10 cellular contexts compared by ENCODE assay signal in genomic region chr1:55378582-55378981, GRCh38.
DNase-seq lines count a peak whose midpoint lies in the region; ATAC-seq and TF ChIP-seq lines count a peak whose summit lies in the region.
"Had no signal": no experiment of that assay in that cellular context is flagged by ENCODE, and none has a peak within 500 bp of the region (broad histone marks: within the 10 kb centered on the region; RNA-seq: fewer than 3 reads in every experiment).

No MANE protein-coding gene starts in this region.

- DNase-seq in CD14-positive monocyte (ENCODE audit: low spot score): no peak
- DNase-seq in RPMI8226: peak; percentile 36
- DNase-seq in fibroblast of peridontal ligament (ENCODE audit: extremely low read depth): peak; percentile 61
- DNase-seq in stimulated activated CD4-positive, alpha-beta T cell treated with anti-CD3 and anti-CD28 coated beads, Interleukin-4, amount 100 ng/mL, for 1 hour: peak; percentile 9
- no peak for DNase-seq in coronary artery (ENCODE audit: low spot score)
- no peak for DNase-seq in inferior parietal cortex (ENCODE audit: extremely low spot score)

- peaks cover 0 to 2% (median 0%) of the 10 kb centered on the region in 7 donors for H3K9me3 Mint-ChIP-seq in CD14-positive monocyte
- H3K9me3 Mint-ChIP-seq: IgD-negative memory B cell, memory B cell had no signal

- peak; percentile 51 for ATAC-seq in GM21360 (IDR thresholded peaks at IDR 0.05; ENCODE audit: unreplicated experiment)
- no peak for ATAC-seq in GM19395 (IDR thresholded peaks at IDR 0.05; ENCODE audit: unreplicated experiment)

- H3K4me3 Mint-ChIP-seq in CD14-positive monocyte: no peak overlapping the region
- H3K4me3 Mint-ChIP-seq: IgD-negative memory B cell, memory B cell had no signal

- H3K4me1 Mint-ChIP-seq in CD14-positive monocyte: peaks cover 2% of the 10 kb centered on the region
- H3K4me1 Mint-ChIP-seq: IgD-negative memory B cell had no signal

- intact Hi-C loops in CD14-positive monocyte (cut with micrococcal nuclease): loop anchor here (2.0 to 10.0 kb wide), 3 partner anchors 1206 to 1326 kb away; no protein-coding TSS in a partner anchor

- H3K27ac ChIP-seq in coronary artery: no peak overlapping the region

- peak; percentile 39 for TF ChIP-seq CTCF in CD14-positive monocyte (IDR thresholded peaks at IDR 0.05)
- TF ChIP-seq CTCF in coronary artery (IDR thresholded peaks at IDR 0.05): no peak

- no peaks in the 10 kb centered on the region for H3K36me3 Mint-ChIP-seq in CD14-positive monocyte
- H3K36me3 Mint-ChIP-seq: IgD-negative memory B cell, memory B cell had no signal

- no peak overlapping the region for H3K4me3 ChIP-seq in coronary artery

- peaks cover 0 to 4% (median 1%) of the 10 kb centered on the region in 3 donors for H3K27me3 Mint-ChIP-seq in CD14-positive monocyte (ENCODE audit: low read depth in 3 of 3)
- H3K27me3 Mint-ChIP-seq: IgD-negative memory B cell had no signal

- no peak overlapping the region for H3K27ac Mint-ChIP-seq in CD14-positive monocyte
- H3K27ac Mint-ChIP-seq: IgD-negative memory B cell had no signal

Comparison
In these comparisons a context has a peak if more than half of its experiments do, and no peak if none do; other contexts are left out.
1. DNase-seq: peak in RPMI8226 (single experiment), fibroblast of peridontal ligament (single experiment) and stimulated activated CD4-positive, alpha-beta T cell treated with anti-CD3 and anti-CD28 coated beads, Interleukin-4, amount 100 ng/mL, for 1 hour (single experiment); none in CD14-positive monocyte (single experiment), coronary artery (single experiment) and inferior parietal cortex (single experiment).